In genomic region chr4:123978637-123979036, GRCh38 we compare ENCODE assay signal across 7 cellular contexts.
"Had no signal": no experiment of that assay in that cellular context is flagged by ENCODE, and none has a peak within 500 bp of the region (broad histone marks: within the 10 kb centered on the region; RNA-seq: fewer than 3 reads in every experiment).

No MANE protein-coding gene starts in this region.

- H3K4me2 ChIP-seq: KMS-11 had no signal

- H3K4me1 Mint-ChIP-seq: IgD-negative memory B cell had no signal

- H3K36me3 Mint-ChIP-seq: IgD-negative memory B cell had no signal

- FAIRE-seq: HTR-8/SVneo had no signal

- H3K27ac ChIP-seq: HL-60, KMS-11 had no signal

- H3K27ac Mint-ChIP-seq: IgD-negative memory B cell had no signal

- DNase-seq: IMR-90, KBM-7, KG1 had no signal

- H3K9ac ChIP-seq: KMS-11 had no signal

- H3K27me3 Mint-ChIP-seq: IgD-negative memory B cell had no signal

- H3K4me3 Mint-ChIP-seq: IgD-negative memory B cell had no signal
